ENCODE assay signal across 20 cellular contexts in the genomic region with DNA sequence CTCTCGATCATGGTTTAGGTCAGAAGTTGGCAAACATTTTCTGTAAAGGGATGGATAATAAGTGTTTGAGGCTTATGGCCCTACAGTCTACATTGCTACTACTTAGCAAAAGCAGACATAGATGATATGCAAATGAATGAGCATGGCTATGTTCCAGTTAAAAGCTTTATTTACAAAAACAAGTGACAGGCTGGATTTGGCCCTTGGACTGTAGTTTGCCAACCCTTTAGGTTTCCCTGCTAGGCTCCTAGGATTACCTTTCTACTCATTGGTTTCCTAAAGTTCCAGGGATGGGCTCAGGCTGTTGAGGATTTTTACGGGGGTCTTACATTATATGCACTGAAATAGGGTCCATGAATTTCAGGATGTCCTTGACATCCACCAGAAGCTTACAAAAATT. TPM values are rescaled to one million over a fixed set of nuclear protein-coding genes. Genes with fewer than 3 reads are reported as not detected.
DNase-seq lines count a peak whose midpoint lies in the region; ATAC-seq and TF ChIP-seq lines count a peak whose summit lies in the region.
"Had no signal": no experiment of that assay in that cellular context is flagged by ENCODE, and none has a peak within 500 bp of the region (broad histone marks: within the 10 kb centered on the region; RNA-seq: fewer than 3 reads in every experiment).

No MANE protein-coding gene starts in this region.

- H3K27me3 Mint-ChIP-seq in mesothelial cell of epicardium (ENCODE audit: low read depth), result no peaks in the 10 kb centered on the region
- no peaks in the 10 kb centered on the region for H3K27me3 Mint-ChIP-seq in activated CD4-positive, alpha-beta T cell treated with anti-CD3 and anti-CD28 coated beads, Interleukin-2, amount 10 ng/mL, durations not matched to agents 24 days and 14 days
- H3K27me3 Mint-ChIP-seq: CD4-positive, alpha-beta T cell had no signal

- peaks cover 16% of the 10 kb centered on the region for H3K4me1 Mint-ChIP-seq in mesothelial cell of epicardium
- H3K4me1 Mint-ChIP-seq in activated CD4-positive, alpha-beta T cell treated with anti-CD3 and anti-CD28 coated beads, Interleukin-2, amount 10 ng/mL, durations not matched to agents 24 days and 14 days, result peaks cover 1% of the 10 kb centered on the region

- no peaks in the 10 kb centered on the region for H3K27me3 ChIP-seq in WERI-Rb-1 (ENCODE audit: insufficient read depth, low read depth, severe bottlenecking)
- H3K27me3 ChIP-seq: BE2C, MG63 had no signal

- no peaks in the 10 kb centered on the region for H3K9me3 ChIP-seq in WERI-Rb-1 (ENCODE audit: severe bottlenecking)
- H3K9me3 ChIP-seq: BE2C, MG63 had no signal

- no peak overlapping the region for H3K4me3 ChIP-seq in WERI-Rb-1 (ENCODE audit: low read depth, low read length)
- H3K4me3 ChIP-seq: MG63 had no signal

- DNase-seq in NCI-H526 (lab: John Stamatoyannopoulos, UW) (peak; percentile 2 to 23), NCI-H526 treated with DMSO at 0.1 percent for 48 hours (lab: John Stamatoyannopoulos, UW) (no peak), NAMALWA (ENCODE audit: low spot score) (peak; percentile 50), WERI-Rb-1 (no peak), mesothelial cell of epicardium (ENCODE audit: low spot score in 2 of 2, unreplicated experiment in 2 of 2) (no peak)
- DNase-seq in activated CD4-positive, alpha-beta T cell treated with anti-CD3 and anti-CD28 coated beads, Interleukin-2, amount 10 ng/mL, durations not matched to agents 24 days and 14 days, result no peak
- DNase-seq: BE2C; CD4-positive, alpha-beta T cell; EL; H9; MG63; NCI-H1092; NCI-H146; NCI-H2029 treated with DMSO at 0.1 percent for 48 hours; NCI-H2171 had no signal

- no peak overlapping the region for H3K4me3 Mint-ChIP-seq in mesothelial cell of epicardium
- H3K4me3 Mint-ChIP-seq in activated CD4-positive, alpha-beta T cell treated with anti-CD3 and anti-CD28 coated beads, Interleukin-2, amount 10 ng/mL, durations not matched to agents 24 days and 14 days, result no peak overlapping the region
- H3K4me3 Mint-ChIP-seq: CD4-positive, alpha-beta T cell; H9 had no signal

- ATAC-seq in GM21360 (IDR thresholded peaks at IDR 0.05; ENCODE audit: unreplicated experiment) (no peak), GM21786 (IDR thresholded peaks at IDR 0.05; ENCODE audit: unreplicated experiment) (no peak)
- ATAC-seq: Right ventricle myocardium inferior had no signal

- intact Hi-C loops in activated CD4-positive, alpha-beta T cell treated with anti-CD3 and anti-CD28 coated beads, Interleukin-2, amount 10 ng/mL, durations not matched to agents 24 days and 14 days (cut with micrococcal nuclease), result no loop called here

- peaks cover 51% of the 10 kb centered on the region for H3K36me3 Mint-ChIP-seq in mesothelial cell of epicardium
- H3K36me3 Mint-ChIP-seq in activated CD4-positive, alpha-beta T cell treated with anti-CD3 and anti-CD28 coated beads, Interleukin-2, amount 10 ng/mL, durations not matched to agents 24 days and 14 days (ENCODE audit: low read depth), result peaks cover 37% of the 10 kb centered on the region

- peak overlapping the region; percentile 59 for H3K27ac ChIP-seq in WERI-Rb-1
- H3K27ac ChIP-seq: 22Rv1 had no signal

- H3K36me3 ChIP-seq in WERI-Rb-1, result peaks cover 49% of the 10 kb centered on the region

- no peak for TF ChIP-seq CTCF in WERI-Rb-1 (IDR thresholded peaks at IDR 0.05; ENCODE audit: low read depth, low read length)
- no peak for TF ChIP-seq CTCF in mesothelial cell of epicardium (IDR thresholded peaks at IDR 0.05; ENCODE audit: unreplicated experiment)

- peak overlapping the region; percentile 77 for H3K27ac Mint-ChIP-seq in mesothelial cell of epicardium
- H3K27ac Mint-ChIP-seq in activated CD4-positive, alpha-beta T cell treated with anti-CD3 and anti-CD28 coated beads, Interleukin-2, amount 10 ng/mL, durations not matched to agents 24 days and 14 days, result no peak overlapping the region
- H3K27ac Mint-ChIP-seq: CD4-positive, alpha-beta T cell had no signal

- H3K9me3 Mint-ChIP-seq in mesothelial cell of epicardium, result no peaks in the 10 kb centered on the region
- H3K9me3 Mint-ChIP-seq in activated CD4-positive, alpha-beta T cell treated with anti-CD3 and anti-CD28 coated beads, Interleukin-2, amount 10 ng/mL, durations not matched to agents 24 days and 14 days, result no peaks in the 10 kb centered on the region
- H3K9me3 Mint-ChIP-seq: CD4-positive, alpha-beta T cell; H9 had no signal

RNA-seq across cellular contexts. Expression of a gene that starts 57.5 kb away (rescaled TPM):
- total RNA-seq in mesothelial cell of epicardium, result 2.9 to 3.8 TPM (median 3.7 TPM) in 3 replicates
- 0.86 and 1.0 TPM in 2 replicates for total RNA-seq in activated CD4-positive, alpha-beta T cell treated with anti-CD3 and anti-CD28 coated beads, Interleukin-2, amount 10 ng/mL, durations not matched to agents 24 days and 14 days
- total RNA-seq: HT-29 had no signal

Comparison
In these comparisons a context has a peak if more than half of its experiments do, and no peak if none do; other contexts are left out.
1. DNase-seq: peak in NCI-H526 (2 of 2) and NAMALWA (single experiment); none in NCI-H526 treated with DMSO at 0.1 percent for 48 hours (single experiment), WERI-Rb-1 (single experiment), mesothelial cell of epicardium (0 of 2) and activated CD4-positive, alpha-beta T cell treated with anti-CD3 and anti-CD28 coated beads, Interleukin-2, amount 10 ng/mL, durations not matched to agents 24 days and 14 days (single experiment).